Comparison of ENCODE assay signal across 1 cellular context in genomic region chr10:83988435-83988834, GRCh38.
TF ChIP-seq lines count a peak whose summit lies in the region.

No MANE protein-coding gene starts in this region.

TF ChIP-seq in GM12878, 131 proteins besides CTCF, POLR2A, EP300 and RAD21 (continued from another document):
- TF ChIP-seq PKNOX1 (IDR thresholded peaks at IDR 0.05) (0 out of 2 replicates have a peak, but pooled peaks have one; percentile 9), ATF2 (IDR thresholded peaks at IDR 0.05; ENCODE audit: low read length) (peak; percentile 48; the same call in 1 of the 2 replicates), RUNX3 (IDR thresholded peaks at IDR 0.05; ENCODE audit: low read length) (peak; percentile 25; the same call in 1 of the 2 replicates)
